ENCODE assay signal across 10 cellular contexts in the genomic region with DNA sequence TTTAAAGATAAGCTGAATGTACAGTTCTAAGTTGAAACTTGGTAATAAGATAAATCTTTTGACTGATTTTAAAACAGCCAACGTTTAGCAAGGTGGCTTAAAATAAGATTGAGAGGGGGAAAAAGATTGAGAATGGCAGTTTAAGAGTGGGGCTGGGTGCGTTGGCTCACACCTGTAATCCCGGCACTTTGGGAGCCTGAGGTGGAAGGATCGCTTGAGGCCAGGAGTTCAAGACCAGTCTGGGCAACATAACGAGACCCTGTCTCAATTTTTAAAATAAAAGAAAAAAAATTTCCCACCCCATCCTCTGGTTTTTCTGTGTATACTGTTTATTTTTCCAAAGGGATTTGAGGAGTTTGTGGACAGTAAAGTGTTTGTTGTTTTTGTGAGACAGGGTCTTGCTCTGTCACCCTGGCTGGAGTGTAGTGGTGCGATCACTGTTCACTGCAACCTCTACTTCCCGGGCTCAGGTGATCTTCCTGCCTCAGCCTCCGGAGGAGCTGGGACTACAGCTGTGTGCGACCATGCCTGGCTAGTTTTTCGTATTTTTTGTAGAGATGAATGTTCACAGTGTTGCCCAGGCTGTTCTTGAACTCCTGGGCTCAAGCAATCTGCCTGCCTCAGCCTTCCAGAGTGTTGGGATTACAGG. TPM values are rescaled to one million over a fixed set of nuclear protein-coding genes. Genes with fewer than 3 reads are reported as not detected.
DNase-seq lines count a peak whose midpoint lies in the region; ATAC-seq, FAIRE-seq and TF ChIP-seq lines count a peak whose summit lies in the region.
"Had no signal": no experiment of that assay in that cellular context is flagged by ENCODE, and none has a peak within 500 bp of the region (broad histone marks: within the 10 kb centered on the region; RNA-seq: fewer than 3 reads in every experiment).

No MANE protein-coding gene starts in this region.

- no peaks in the 10 kb centered on the region for H3K9me1 ChIP-seq in K562 (ENCODE audit: control insufficient read depth, insufficient read depth, low read length)

- ATAC-seq in right cardiac atrium (no peak), left cardiac atrium (no peak), K562 (peak; percentile 35), HepG2 (no peak), HG03521 (IDR thresholded peaks at IDR 0.05; ENCODE audit: unreplicated experiment) (no peak), HG02571 (IDR thresholded peaks at IDR 0.05; ENCODE audit: unreplicated experiment) (no peak)

- TF ChIP-seq RAD21 in K562 (CRISPR knock-in tag; conservative IDR thresholded peaks at IDR 0.05 in 1 of 2, IDR thresholded peaks at IDR 0.05 in 1 of 2) (no peak), HepG2 (CRISPR knock-in tag; IDR thresholded peaks at IDR 0.05) (no peak)

- no peak overlapping the region for H2AFZ ChIP-seq in K562 (ENCODE audit: low read depth, low read length)
- no peak overlapping the region for H2AFZ ChIP-seq in HepG2 (ENCODE audit: low read length)

- CTCF ChIA-PET in K562 (lab: Yijun Ruan, JAX; ENCODE audit: low intra/inter-chr PET ratio) (no interaction called here), HepG2 (lab: Yijun Ruan, JAX; ENCODE audit: low intra/inter-chr PET ratio, low total read pairs) (no interaction called here)

- no peak overlapping the region for H3K4me3 ChIP-seq in right cardiac atrium (ENCODE audit: low read length)
- peak overlapping the region; percentile 78 for H3K4me3 ChIP-seq in K562
- peak overlapping the region; percentile 62 to 99 (median 77) for H3K4me3 ChIP-seq in HepG2 (replicated peaks in 1 of 3; ENCODE audit: insufficient read depth in 1 of 3, low read depth in 2 of 3, low read length in 3 of 3)

- peak overlapping the region; percentile 45 for H3K27ac ChIP-seq in right cardiac atrium (ENCODE audit: low read length)
- H3K27ac ChIP-seq in K562 (ENCODE audit: extremely low read depth, low read depth, low read length), result peak overlapping the region; percentile 97
- H3K27ac ChIP-seq in HepG2 (ENCODE audit: extremely low read length, insufficient read depth, low read length), result peak overlapping the region; percentile 99

- TF ChIP-seq CTCF in K562 (IDR thresholded peaks at IDR 0.05 in 2 of 3, conservative IDR thresholded peaks at IDR 0.05 in 1 of 3; ENCODE audit: insufficient read depth in 2 of 3, low read depth in 1 of 3, low read length in 3 of 3) (no peak), HepG2 (CRISPR knock-in tag; IDR thresholded peaks at IDR 0.05) (no peak)

- no peaks in the 10 kb centered on the region for H4K20me1 ChIP-seq in K562 (replicated peaks; ENCODE audit: control insufficient read depth, insufficient read depth, low read length)
- H4K20me1 ChIP-seq in HepG2 (ENCODE audit: insufficient read depth, low read length), result peaks cover 47% of the 10 kb centered on the region

- FAIRE-seq in K562 (lab: Jason Lieb, UNC) (no peak), HepG2 (lab: Jason Lieb, UNC) (peak; percentile 12)

- POLR2A ChIA-PET in K562 (lab: Yijun Ruan, JAX), result interaction anchor here (1.3 to 7.3 kb wide), 3 partner anchors 13 to 22 kb away, joined by 3 to 84 read pairs (median 3); no protein-coding TSS in a partner anchor
- POLR2A ChIA-PET in HepG2 (lab: Yijun Ruan, JAX), result interaction anchor here (1.1 to 2.9 kb wide), 2 partner anchors 51 to 56 kb away, joined by 4 to 16 read pairs; a partner anchor contains a TSS

- peak overlapping the region; percentile 88 for H3K4me2 ChIP-seq in K562 (ENCODE audit: insufficient read depth, low read length)
- peak overlapping the region; percentile 96 for H3K4me2 ChIP-seq in HepG2 (ENCODE audit: low read depth, low read length)

- H3K27me3 ChIP-seq in right cardiac atrium (ENCODE audit: control insufficient read depth, insufficient read depth), result no peaks in the 10 kb centered on the region
- no peaks in the 10 kb centered on the region for H3K27me3 ChIP-seq in K562 (ENCODE audit: control insufficient read depth in 2 of 2, insufficient read depth in 2 of 2, low read length in 2 of 2)
- no peaks in the 10 kb centered on the region; a peak in 1 of 5 replicates for H3K27me3 ChIP-seq in HepG2 (ENCODE audit: control insufficient read depth in 1 of 2, insufficient read depth in 2 of 2, low read length in 2 of 2)

- no TSS peak for BruUV-seq in K562 (replicated peaks; lab: Mats Ljungman, UMichigan)
- no TSS peak for BruUV-seq in HepG2 (replicated peaks; lab: Mats Ljungman, UMichigan)

- in situ Hi-C loops in K562 (cut with MboI) (no loop called here), HepG2 (cut with HindIII; ENCODE audit: extremely low pct_ligation_motif_present, low pct_unique_long_range_greater_than_20kb) (no loop called here)

- H3K36me3 ChIP-seq in K562 (ENCODE audit: control insufficient read depth, insufficient read depth, low read length) (peaks cover 10% of the 10 kb centered on the region; the same call in 2 of the 3 replicates), HepG2 (replicated peaks in 1 of 2; ENCODE audit: control insufficient read depth in 1 of 2, insufficient read depth in 2 of 2, low read length in 2 of 2) (peaks cover 0 to 3% of the 10 kb centered on the region in 2 experiments; a peak in 2 of 5 replicates)

- peak overlapping the region; percentile 95 to 98 for H3K9ac ChIP-seq in K562 (ENCODE audit: insufficient read depth in 1 of 2, low read depth in 2 of 2, low read length in 2 of 2)
- H3K9ac ChIP-seq in HepG2 (ENCODE audit: insufficient read depth, low read depth, low read length), result peak overlapping the region; percentile 99

- H3K79me2 ChIP-seq in K562 (ENCODE audit: control insufficient read depth, insufficient read depth, low read length), result peaks cover 81% of the 10 kb centered on the region
- H3K79me2 ChIP-seq in HepG2 (ENCODE audit: insufficient read depth, low read length), result peaks cover 79% of the 10 kb centered on the region

- WGBS in right cardiac atrium, result 66% methylated on average over 10 of the region's 10 CpGs
- WGBS in K562 (ENCODE audit: insufficient coverage, low coverage, missing lambda C conversion rate), result 2% methylated on average over 10 of the region's 10 CpGs
- 14% methylated on average over 10 of the region's 10 CpGs for WGBS in HepG2 (ENCODE audit: low lambda C conversion rate)

- DNase-seq in right cardiac atrium (no peak), left cardiac atrium (no peak), K562 (ENCODE audit: extremely low read depth in 1 of 4, low spot score in 3 of 4) (no peak), HepG2 (ENCODE audit: low spot score) (no peak), mucosa of gallbladder (ENCODE audit: low spot score) (no peak), iPS-NIHi11 (ENCODE audit: low spot score) (no peak)
- DNase-seq: islet precursor cell, NCI-H2081 treated with DMSO at 0.1 percent for 48 hours had no signal

- TF ChIP-seq POLR2A in K562 (conservative IDR thresholded peaks at IDR 0.05) (no peak), HepG2 (IDR thresholded peaks at IDR 0.05; ENCODE audit: insufficient read depth in 1 of 2, low read depth in 2 of 2, low read length in 2 of 2) (no peak)

- H3K4me1 ChIP-seq in right cardiac atrium (ENCODE audit: control insufficient read depth, insufficient read depth, low read length) (peaks cover 3% of the 10 kb centered on the region), K562 (replicated peaks in 1 of 2; ENCODE audit: control insufficient read depth in 2 of 2, insufficient read depth in 2 of 2, low read length in 2 of 2) (peaks cover 10 to 24% of the 10 kb centered on the region in 2 experiments; a peak in 4 of 5 replicates), HepG2 (ENCODE audit: insufficient read depth, low read length) (peaks cover 66% of the 10 kb centered on the region)

- TF ChIP-seq EP300 in K562 (IDR thresholded peaks at IDR 0.05; ENCODE audit: low read length) (no peak), HepG2 (IDR thresholded peaks at IDR 0.05; ENCODE audit: low read depth in 2 of 2, low read length in 2 of 2) (no peak), HepG2 (CRISPR knock-in tag; IDR thresholded peaks at IDR 0.05; ENCODE audit: borderline replicate concordance) (no peak)

- intact Hi-C loops in right cardiac atrium (cut with DNase I), result no loop called here
- intact Hi-C loops in left cardiac atrium (cut with DNase I), result no loop called here
- intact Hi-C loops in K562 (cut with micrococcal nuclease), result loop anchor here (2.0 to 5.0 kb wide), 2 partner anchors 39 to 55 kb away; no protein-coding TSS in a partner anchor
- intact Hi-C loops in HepG2 (cut with micrococcal nuclease; ENCODE audit: unreplicated experiment), result loop anchor here (1.0 to 2.0 kb wide), 3 partner anchors 30 to 57 kb away; no protein-coding TSS in a partner anchor

- no peaks in the 10 kb centered on the region for H3K9me3 ChIP-seq in right cardiac atrium (ENCODE audit: control insufficient read depth, low read length)
- no peaks in the 10 kb centered on the region for H3K9me3 ChIP-seq in K562 (replicated peaks; ENCODE audit: control insufficient read depth, insufficient read depth, low read depth, low read length)
- no peaks in the 10 kb centered on the region for H3K9me3 ChIP-seq in HepG2 (ENCODE audit: low read length)

RNA-seq across cellular contexts. Expression of a gene that starts 3.0 kb away (rescaled TPM):
- total RNA-seq in right cardiac atrium, result 10 to 100 TPM; 18.4 to 22.3 (median 19.6) TPM
- 6.1 TPM for polyA plus RNA-seq in right cardiac atrium
- 10 to 100 TPM; 16.6 to 21.5 TPM for total RNA-seq in left cardiac atrium
- 37.7 and 101 TPM in 2 replicates for total RNA-seq in K562 (2011; cell fraction: chromatin; rRNA removed; ENCODE audit: low replicate concordance)
- 11.5 and 15.7 TPM in 2 replicates for total RNA-seq in K562 (2011; cell fraction: nucleolus; rRNA removed)
- 27.8 and 41.8 TPM in 2 replicates for total RNA-seq in K562 (2011; cell fraction: nucleoplasm; rRNA removed)
- 49.9 and 51.2 TPM in 2 replicates for total RNA-seq in K562 (2014; rRNA removed)
- 97.1 and 110 TPM in 2 replicates for total RNA-seq in K562 (2014; rRNA removed; fragmentation: Illumina TruSeq; extraction: Trizol)
- 76.3 and 81.5 TPM in 2 replicates for total RNA-seq in K562 (2015; rRNA removed; fragmentation: Illumina TruSeq; extraction: Trizol)
- total RNA-seq in K562 (2021), result 92.0 and 94.4 TPM in 2 replicates
- 71.5 and 84.7 TPM in 2 replicates for polyA plus RNA-seq in K562 (2011; rRNA removed)
- 14.9 and 33.5 TPM in 2 replicates for polyA plus RNA-seq in K562 (2011; cell fraction: cytosol; rRNA removed)
- 13.7 and 24.3 TPM in 2 replicates for polyA plus RNA-seq in K562 (2011; cell fraction: nucleus; rRNA removed)
- 46.7 and 46.9 TPM in 2 replicates for polyA plus RNA-seq in K562 (2012)
- polyA plus RNA-seq in K562 (2014; fragmentation: Illumina TruSeq; extraction: Trizol), result 70.4 and 74.0 TPM in 2 replicates
- 10 to 100 TPM; 28.5 to 30.8 TPM for polyA plus RNA-seq in K562 (2014; fragmentation: Nextera tagmentation; extraction: Ambion mirVana)
- polyA plus RNA-seq in K562 (2014; rRNA removed), result 36.2 and 39.4 TPM in 2 replicates
- 154 and 186 TPM in 2 replicates for polyA minus RNA-seq in K562 (2011; rRNA and poly(A)+ RNA removed)
- 51.0 and 52.9 TPM in 2 replicates for polyA minus RNA-seq in K562 (2011; cell fraction: cytosol; rRNA and poly(A)+ RNA removed)
- 12.5 and 25.4 TPM in 2 replicates for polyA minus RNA-seq in K562 (2011; cell fraction: nucleus; rRNA and poly(A)+ RNA removed)
- 99.7 and 188 TPM in 2 replicates for total RNA-seq in HepG2 (2016; rRNA removed; fragmentation: Illumina TruSeq; extraction: Trizol)
- 19.1 and 23.2 TPM in 2 replicates for total RNA-seq in HepG2 (2016; cell fraction: cytosol; rRNA removed; fragmentation: Illumina TruSeq; extraction: Trizol; ENCODE audit: low read depth)
- total RNA-seq in HepG2 (2016; cell fraction: insoluble cytoplasmic fraction; rRNA removed; fragmentation: Illumina TruSeq; extraction: Trizol), result 102 and 181 TPM in 2 replicates
- total RNA-seq in HepG2 (2016; cell fraction: membrane; rRNA removed; fragmentation: Illumina TruSeq; extraction: Trizol), result 106 and 120 TPM in 2 replicates
- 59.2 and 61.8 TPM in 2 replicates for total RNA-seq in HepG2 (2016; cell fraction: nucleus; rRNA removed; fragmentation: Illumina TruSeq; extraction: Trizol)
- polyA plus RNA-seq in HepG2 (2011; rRNA removed), result 72.5 and 89.5 TPM in 2 replicates
- polyA plus RNA-seq in HepG2 (2011; cell fraction: cytosol; rRNA removed), result 38.7 and 59.9 TPM in 2 replicates
- polyA plus RNA-seq in HepG2 (2011; cell fraction: nucleus; rRNA removed), result 17.3 and 27.5 TPM in 2 replicates
- polyA plus RNA-seq in HepG2 (2012), result 88.0 and 112 TPM in 2 replicates
- polyA plus RNA-seq in HepG2 (2016; cell fraction: cytosol; fragmentation: Illumina TruSeq; extraction: Trizol; ENCODE audit: low read depth), result 10.3 and 11.1 TPM in 2 replicates
- 125 and 127 TPM in 2 replicates for polyA plus RNA-seq in HepG2 (2016; cell fraction: insoluble cytoplasmic fraction; fragmentation: Illumina TruSeq; extraction: Trizol; ENCODE audit: low read depth)
- 48.4 and 51.8 TPM in 2 replicates for polyA plus RNA-seq in HepG2 (2016; cell fraction: membrane; fragmentation: Illumina TruSeq; extraction: Trizol; ENCODE audit: low read depth)
- 46.4 and 50.6 TPM in 2 replicates for polyA plus RNA-seq in HepG2 (2016; cell fraction: nucleus; fragmentation: Illumina TruSeq; extraction: Trizol; ENCODE audit: insufficient read depth, low read depth)
- 21.4 and 67.1 TPM in 2 replicates for polyA minus RNA-seq in HepG2 (2011; rRNA and poly(A)+ RNA removed; ENCODE audit: low replicate concordance)
- polyA minus RNA-seq in HepG2 (2011; cell fraction: cytosol; rRNA and poly(A)+ RNA removed), result 105 and 119 TPM in 2 replicates
- 83.8 and 92.4 TPM in 2 replicates for polyA minus RNA-seq in HepG2 (2011; cell fraction: nucleus; rRNA and poly(A)+ RNA removed)
- 41.2 TPM for total RNA-seq in mucosa of gallbladder

RNA-seq across cellular contexts. Expression of a gene that starts 50.4 kb away (rescaled TPM):
- 10 to 100 TPM in 3 of 4 donors, 1 to 10 TPM in 1; 7.9 to 11.8 (median 10.7) TPM for total RNA-seq in right cardiac atrium
- 11.4 TPM for polyA plus RNA-seq in right cardiac atrium
- total RNA-seq in left cardiac atrium, result 10 to 100 TPM in 1 of 2 donors, 1 to 10 TPM in 1; 9.8 to 10.8 TPM
- 11.5 and 34.7 TPM in 2 replicates for total RNA-seq in K562 (2011; cell fraction: chromatin; rRNA removed; ENCODE audit: low replicate concordance)
- total RNA-seq in K562 (2011; cell fraction: nucleolus; rRNA removed), result 7.7 and 8.7 TPM in 2 replicates
- 18.7 and 25.7 TPM in 2 replicates for total RNA-seq in K562 (2011; cell fraction: nucleoplasm; rRNA removed)
- total RNA-seq in K562 (2014; rRNA removed), result 33.4 and 37.9 TPM in 2 replicates
- total RNA-seq in K562 (2014; rRNA removed; fragmentation: Illumina TruSeq; extraction: Trizol), result 40.9 and 44.1 TPM in 2 replicates
- total RNA-seq in K562 (2015; rRNA removed; fragmentation: Illumina TruSeq; extraction: Trizol), result 42.5 and 44.0 TPM in 2 replicates
- total RNA-seq in K562 (2021), result 19.2 and 19.6 TPM in 2 replicates
- polyA plus RNA-seq in K562 (2011; rRNA removed), result 6.1 and 8.4 TPM in 2 replicates
- 0.76 and 2.3 TPM in 2 replicates for polyA plus RNA-seq in K562 (2011; cell fraction: cytosol; rRNA removed)
- 2.4 and 3.5 TPM in 2 replicates for polyA plus RNA-seq in K562 (2011; cell fraction: nucleus; rRNA removed)
- 15.7 and 29.5 TPM in 2 replicates for polyA plus RNA-seq in K562 (2012)
- polyA plus RNA-seq in K562 (2014; fragmentation: Illumina TruSeq; extraction: Trizol), result 37.8 and 48.3 TPM in 2 replicates
- polyA plus RNA-seq in K562 (2014; fragmentation: Nextera tagmentation; extraction: Ambion mirVana), result 10 to 100 TPM; 26.0 to 38.7 TPM
- 28.8 and 37.2 TPM in 2 replicates for polyA plus RNA-seq in K562 (2014; rRNA removed)
- 20.8 and 22.3 TPM in 2 replicates for polyA minus RNA-seq in K562 (2011; rRNA and poly(A)+ RNA removed)
- 4.6 and 5.0 TPM in 2 replicates for polyA minus RNA-seq in K562 (2011; cell fraction: cytosol; rRNA and poly(A)+ RNA removed)
- 3.5 and 7.9 TPM in 2 replicates for polyA minus RNA-seq in K562 (2011; cell fraction: nucleus; rRNA and poly(A)+ RNA removed)
- 60.3 and 103 TPM in 2 replicates for total RNA-seq in HepG2 (2016; rRNA removed; fragmentation: Illumina TruSeq; extraction: Trizol)
- 5.4 and 6.7 TPM in 2 replicates for total RNA-seq in HepG2 (2016; cell fraction: cytosol; rRNA removed; fragmentation: Illumina TruSeq; extraction: Trizol; ENCODE audit: low read depth)
- total RNA-seq in HepG2 (2016; cell fraction: insoluble cytoplasmic fraction; rRNA removed; fragmentation: Illumina TruSeq; extraction: Trizol), result 59.6 and 98.8 TPM in 2 replicates
- total RNA-seq in HepG2 (2016; cell fraction: membrane; rRNA removed; fragmentation: Illumina TruSeq; extraction: Trizol), result 11.8 and 15.6 TPM in 2 replicates
- total RNA-seq in HepG2 (2016; cell fraction: nucleus; rRNA removed; fragmentation: Illumina TruSeq; extraction: Trizol), result 31.2 and 37.2 TPM in 2 replicates
- 14.8 and 17.0 TPM in 2 replicates for polyA plus RNA-seq in HepG2 (2011; rRNA removed)
- polyA plus RNA-seq in HepG2 (2011; cell fraction: cytosol; rRNA removed), result 5.5 and 8.8 TPM in 2 replicates
- polyA plus RNA-seq in HepG2 (2011; cell fraction: nucleus; rRNA removed), result 6.2 and 9.5 TPM in 2 replicates
- 53.1 and 82.9 TPM in 2 replicates for polyA plus RNA-seq in HepG2 (2012)
- 1.7 and 2.5 TPM in 2 replicates for polyA plus RNA-seq in HepG2 (2016; cell fraction: cytosol; fragmentation: Illumina TruSeq; extraction: Trizol; ENCODE audit: low read depth)
- polyA plus RNA-seq in HepG2 (2016; cell fraction: insoluble cytoplasmic fraction; fragmentation: Illumina TruSeq; extraction: Trizol; ENCODE audit: low read depth), result 95.3 and 96.1 TPM in 2 replicates
- polyA plus RNA-seq in HepG2 (2016; cell fraction: membrane; fragmentation: Illumina TruSeq; extraction: Trizol; ENCODE audit: low read depth), result 3.5 and 5.3 TPM in 2 replicates
- polyA plus RNA-seq in HepG2 (2016; cell fraction: nucleus; fragmentation: Illumina TruSeq; extraction: Trizol; ENCODE audit: insufficient read depth, low read depth), result 34.7 and 39.3 TPM in 2 replicates
- polyA minus RNA-seq in HepG2 (2011; rRNA and poly(A)+ RNA removed; ENCODE audit: low replicate concordance), result 4.3 TPM in 2 replicates
- 14.5 and 17.0 TPM in 2 replicates for polyA minus RNA-seq in HepG2 (2011; cell fraction: cytosol; rRNA and poly(A)+ RNA removed)
- polyA minus RNA-seq in HepG2 (2011; cell fraction: nucleus; rRNA and poly(A)+ RNA removed), result 22.8 and 38.7 TPM in 2 replicates
- 18.0 TPM for total RNA-seq in mucosa of gallbladder

Comparison
In these comparisons a context has a peak if more than half of its experiments do, and no peak if none do; other contexts are left out.
1. H3K27ac ChIP-seq: peak in every context shown above with its lines; median percentile 99 in HepG2; 97 in K562; 45 in right cardiac atrium.
2. intact Hi-C loops: an anchor here in K562 (2.0 to 5.0 kb wide) and HepG2 (1.0 to 2.0 kb wide); none called in right cardiac atrium and left cardiac atrium.